ENCODE assay signal across 18 cellular contexts in the genomic region with DNA sequence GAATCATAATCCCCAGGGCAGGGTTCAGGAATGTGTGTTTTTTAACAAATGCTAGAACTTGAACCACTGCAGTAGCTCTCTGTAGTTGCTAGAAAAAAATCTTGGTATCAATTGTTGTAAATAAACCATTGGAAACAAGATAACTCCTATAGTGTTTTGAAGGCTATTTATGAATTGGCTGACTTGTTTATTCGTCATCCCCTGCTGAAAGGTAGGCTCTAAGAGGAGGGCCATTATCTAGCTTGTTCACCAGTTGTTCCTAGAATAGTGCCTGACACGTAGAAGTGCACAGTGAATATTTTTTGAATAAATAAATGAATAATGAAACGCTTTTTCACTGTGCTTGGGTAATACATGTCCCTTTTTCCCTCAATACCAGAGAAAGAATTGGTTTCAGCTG.
DNase-seq lines count a peak whose midpoint lies in the region; ATAC-seq, FAIRE-seq and TF ChIP-seq lines count a peak whose summit lies in the region.
"Had no signal": no experiment of that assay in that cellular context is flagged by ENCODE, and none has a peak within 500 bp of the region (broad histone marks: within the 10 kb centered on the region; RNA-seq: fewer than 3 reads in every experiment).

No MANE protein-coding gene starts in this region.

- peak overlapping the region; percentile 58 for H3K27ac Mint-ChIP-seq in astrocyte (ENCODE audit: unreplicated experiment)
- H3K27ac Mint-ChIP-seq: activated CD4-positive, alpha-beta memory T cell treated with anti-CD3 and anti-CD28 coated beads, Interleukin-2, amount 10 ng/mL, durations not matched to agents 7 days and 5 days; stimulated activated memory B cell treated with anti-CD40 and anti-IgM and Interleukin-4, amounts not matched to agents 10 μg/mL and 1 μg/mL and 100 μg/mL, for 72 hours had no signal

- peak overlapping the region; percentile 79 for H3K4me2 ChIP-seq in astrocyte (ENCODE audit: low read length)
- H3K4me2 ChIP-seq in mammary epithelial cell (ENCODE audit: insufficient read depth, low read depth, low read length), result no peak overlapping the region

- no peaks in the 10 kb centered on the region for H4K20me1 ChIP-seq in astrocyte (ENCODE audit: insufficient read depth, low read length)
- no peaks in the 10 kb centered on the region for H4K20me1 ChIP-seq in mammary epithelial cell (ENCODE audit: insufficient read depth, low read length)

- H3K36me3 ChIP-seq in astrocyte (ENCODE audit: insufficient read depth, low read length) (no peaks in the 10 kb centered on the region), heart left ventricle (no peaks in the 10 kb centered on the region), psoas muscle (ENCODE audit: insufficient read depth in 1 of 2, low read depth in 1 of 2) (no peaks in the 10 kb centered on the region), mammary epithelial cell (ENCODE audit: insufficient read depth, low read length) (no peaks in the 10 kb centered on the region)

- WGBS in heart left ventricle, 4 donors, result 24 to 40% (median 35%) methylated on average over 3 of the region's 3 CpGs
- WGBS in psoas muscle, 3 donors, result 24 to 28% (median 28%) methylated on average over 3 of the region's 3 CpGs
- WGBS in mammary epithelial cell (ENCODE audit: low coverage, missing lambda C conversion rate), result 94% methylated on average over 3 of the region's 3 CpGs

- H3K4me3 Mint-ChIP-seq in astrocyte (ENCODE audit: unreplicated experiment), result no peak overlapping the region
- H3K4me3 Mint-ChIP-seq: activated CD4-positive, alpha-beta memory T cell treated with anti-CD3 and anti-CD28 coated beads, Interleukin-2, amount 10 ng/mL, durations not matched to agents 7 days and 5 days; CD8-positive, alpha-beta memory T cell; stimulated activated memory B cell treated with anti-CD40 and anti-IgM and Interleukin-4, amounts not matched to agents 10 μg/mL and 1 μg/mL and 100 μg/mL, for 72 hours had no signal

- TF ChIP-seq CTCF in AG10803 (conservative IDR thresholded peaks at IDR 0.05; ENCODE audit: low read length) (no peak), astrocyte (IDR thresholded peaks at IDR 0.05; ENCODE audit: insufficient read depth, low read depth, low read length) (no peak), heart left ventricle (IDR thresholded peaks at IDR 0.05) (no peak), psoas muscle (IDR thresholded peaks at IDR 0.05) (no peak), mammary epithelial cell (conservative IDR thresholded peaks at IDR 0.05 in 1 of 2, IDR thresholded peaks at IDR 0.05 in 1 of 2; ENCODE audit: extremely low read depth in 1 of 2, insufficient read depth in 1 of 2, low read depth in 1 of 2, low read length in 2 of 2) (no peak)

- peak overlapping the region; percentile 33 for H3K4me3 ChIP-seq in AG10803 (ENCODE audit: low read length)
- no peak overlapping the region for H3K4me3 ChIP-seq in astrocyte (ENCODE audit: insufficient read depth, low read depth, low read length)
- peak overlapping the region in 8 of 12 donors; percentile 3 to 40 (median 26) for H3K4me3 ChIP-seq in heart left ventricle
- peak overlapping the region; percentile 46 for H3K4me3 ChIP-seq in psoas muscle
- H3K4me3 ChIP-seq in mammary epithelial cell (replicated peaks in 1 of 3; ENCODE audit: insufficient read depth in 1 of 3, low read depth in 2 of 3, low read length in 3 of 3), result no peak overlapping the region

- no peaks in the 10 kb centered on the region for H3K79me2 ChIP-seq in astrocyte (ENCODE audit: insufficient read depth, low read length)
- no peaks in the 10 kb centered on the region for H3K79me2 ChIP-seq in mammary epithelial cell (ENCODE audit: insufficient read depth, low read length)

- no peak overlapping the region for H3K9ac ChIP-seq in astrocyte (ENCODE audit: low read length)
- no peak overlapping the region for H3K9ac ChIP-seq in mammary epithelial cell (ENCODE audit: insufficient read depth, low read length)

- no TSS peak for BruUV-seq in mammary epithelial cell (replicated peaks; lab: Mats Ljungman, UMichigan)

- peaks cover 17% of the 10 kb centered on the region for H3K4me1 ChIP-seq in astrocyte (ENCODE audit: insufficient read depth, low read length)
- H3K4me1 ChIP-seq in heart left ventricle, result peaks cover 0 to 42% (median 24%) of the 10 kb centered on the region in 12 donors
- peaks cover 42% of the 10 kb centered on the region for H3K4me1 ChIP-seq in psoas muscle
- peaks cover 19% of the 10 kb centered on the region for H3K4me1 ChIP-seq in mammary epithelial cell (ENCODE audit: insufficient read depth, low read length)

- peak; percentile 92 to 94 (median 93) for ATAC-seq in heart left ventricle
- peak; percentile 89 to 92 (median 90) for ATAC-seq in psoas muscle
- ATAC-seq in GM18858 (IDR thresholded peaks at IDR 0.05; ENCODE audit: unreplicated experiment), result no peak
- ATAC-seq: HCT116; HepG2; stimulated activated memory B cell treated with anti-CD40 and anti-IgM and Interleukin-4, amounts not matched to agents 10 μg/mL and 1 μg/mL and 100 μg/mL, for 72 hours had no signal

- CTCF ChIA-PET in mammary epithelial cell (lab: Charles Lee; ENCODE audit: low non-redundant PET), result no interaction called here

- no peak for TF ChIP-seq POLR2A in heart left ventricle (IDR thresholded peaks at IDR 0.05)

- in situ Hi-C loops in mammary epithelial cell (cut with MboI; ENCODE audit: low sequenced_read_pairs in 2 of 2), result no loop called here

- dilution Hi-C loops in mammary epithelial cell (cut with HindIII; ENCODE audit: low sequenced_read_pairs), result no loop called here

- H3K9me3 ChIP-seq in astrocyte (ENCODE audit: insufficient read depth, low read depth, low read length) (no peaks in the 10 kb centered on the region), heart left ventricle (no peaks in the 10 kb centered on the region), psoas muscle (no peaks in the 10 kb centered on the region), mammary epithelial cell (replicated peaks; ENCODE audit: insufficient read depth, low read length) (no peaks in the 10 kb centered on the region)

- H3K4me1 Mint-ChIP-seq in astrocyte (ENCODE audit: low read depth, unreplicated experiment), result peaks cover 21% of the 10 kb centered on the region
- H3K4me1 Mint-ChIP-seq: stimulated activated memory B cell treated with anti-CD40 and anti-IgM and Interleukin-4, amounts not matched to agents 10 μg/mL and 1 μg/mL and 100 μg/mL, for 72 hours had no signal

- no peaks in the 10 kb centered on the region for H3K36me3 Mint-ChIP-seq in astrocyte (ENCODE audit: low read depth, unreplicated experiment)

- no peaks in the 10 kb centered on the region for H3K27me3 Mint-ChIP-seq in astrocyte (ENCODE audit: low read depth, unreplicated experiment)
- H3K27me3 Mint-ChIP-seq: activated CD4-positive, alpha-beta memory T cell treated with anti-CD3 and anti-CD28 coated beads, Interleukin-2, amount 10 ng/mL, durations not matched to agents 7 days and 5 days; CD8-positive, alpha-beta memory T cell; stimulated activated memory B cell treated with anti-CD40 and anti-IgM and Interleukin-4, amounts not matched to agents 10 μg/mL and 1 μg/mL and 100 μg/mL, for 72 hours had no signal

- no peaks in the 10 kb centered on the region for H3K9me3 Mint-ChIP-seq in astrocyte (ENCODE audit: unreplicated experiment)
- H3K9me3 Mint-ChIP-seq: activated CD4-positive, alpha-beta memory T cell treated with anti-CD3 and anti-CD28 coated beads, Interleukin-2, amount 10 ng/mL, durations not matched to agents 7 days and 5 days; CD8-positive, alpha-beta memory T cell; stimulated activated memory B cell treated with anti-CD40 and anti-IgM and Interleukin-4, amounts not matched to agents 10 μg/mL and 1 μg/mL and 100 μg/mL, for 72 hours had no signal

- H2AFZ ChIP-seq in astrocyte (ENCODE audit: low read depth, low read length) (no peak overlapping the region), mammary epithelial cell (ENCODE audit: low read depth, low read length) (no peak overlapping the region)

- peak; percentile 13 for FAIRE-seq in astrocyte (lab: Jason Lieb, UNC)
- FAIRE-seq: GM12891, HepG2, small intestine had no signal

- H3K27ac ChIP-seq in astrocyte (ENCODE audit: low read depth, low read length), result peak overlapping the region; percentile 64
- H3K27ac ChIP-seq in heart left ventricle, result peak overlapping the region; percentile 43 to 90 (median 76)
- H3K27ac ChIP-seq in psoas muscle, result peak overlapping the region; percentile 72
- no peak overlapping the region for H3K27ac ChIP-seq in mammary epithelial cell (ENCODE audit: insufficient read depth, low read depth, low read length)

- intact Hi-C loops in heart left ventricle (cut with DNase I), result loop anchor here in 5 of 10 donors (2.0 to 10.0 kb wide), 4 partner anchors 35 to 293 kb away; a partner anchor contains a TSS
- intact Hi-C loops in psoas muscle (cut with DNase I), result loop anchor here in 1 of 2 donors (2.0 to 5.0 kb wide), 2 partner anchors 295 to 310 kb away; no protein-coding TSS in a partner anchor
- intact Hi-C loops in head of caudate nucleus (cut with DNase I), result no loop called here
- intact Hi-C loops in mammary epithelial cell (cut with micrococcal nuclease), result no loop called here

- peak; percentile 31 for DNase-seq in AG10803 (ENCODE audit: low read depth)
- peak; percentile 25 for DNase-seq in astrocyte (ENCODE audit: low read depth)
- no peak for DNase-seq in heart left ventricle
- no peak for DNase-seq in psoas muscle
- no peak for DNase-seq in head of caudate nucleus
- no peak for DNase-seq in mammary epithelial cell
- no peak for DNase-seq in NK-92 treated with Interleukin-12 subunit alpha and Interleukin-12 subunit beta, amount 100 ng/mL, for 24 hours (lab: John Stamatoyannopoulos, UW)
- DNase-seq: activated CD4-positive, alpha-beta memory T cell treated with anti-CD3 and anti-CD28 coated beads, Interleukin-2, amount 10 ng/mL, durations not matched to agents 7 days and 5 days; amygdala; CD8-positive, alpha-beta memory T cell; NCI-H2081; NCI-H526; small intestine had no signal

- H3K27me3 ChIP-seq in astrocyte (ENCODE audit: insufficient read depth, low read length) (no peaks in the 10 kb centered on the region), heart left ventricle (no peaks in the 10 kb centered on the region), psoas muscle (ENCODE audit: insufficient read depth in 3 of 3, low read length in 2 of 3) (no peaks in the 10 kb centered on the region), mammary epithelial cell (ENCODE audit: insufficient read depth, low read length) (no peaks in the 10 kb centered on the region)

Comparison
In these comparisons a context has a peak if more than half of its experiments do, and no peak if none do; other contexts are left out.
1. DNase-seq: peak in AG10803 (single experiment) and astrocyte (single experiment); none in heart left ventricle (0 of 5), psoas muscle (0 of 2), head of caudate nucleus (0 of 42), mammary epithelial cell (single experiment) and NK-92 treated with Interleukin-12 subunit alpha and Interleukin-12 subunit beta, amount 100 ng/mL, for 24 hours (single experiment).
2. H3K4me3 ChIP-seq: peak in AG10803 (single experiment), heart left ventricle (8 of 12) and psoas muscle (single experiment); none in astrocyte (single experiment) and mammary epithelial cell (0 of 3).